11 cellular contexts compared by ENCODE assay signal in genomic region chr5:119273391-119273839, GRCh38.
A peak's percentile ranks its signal among the peaks of the same experiment; 100 is the strongest.
DNase-seq lines count a peak whose midpoint lies in the region; ATAC-seq and TF ChIP-seq lines count a peak whose summit lies in the region.
"Had no signal": no experiment of that assay in that cellular context is flagged by ENCODE, and none has a peak within 500 bp of the region (broad histone marks: within the 10 kb centered on the region; RNA-seq: fewer than 3 reads in every experiment).

No MANE protein-coding gene starts in this region.

- H3K27ac Mint-ChIP-seq in IgD-negative memory B cell = peak overlapping the region; percentile 96 to 97 (median 96)

- H3K9me3 Mint-ChIP-seq in IgD-negative memory B cell = no peaks in the 10 kb centered on the region

- no peak for ATAC-seq in left lung
- no peak for ATAC-seq in GM19351 (IDR thresholded peaks at IDR 0.05; ENCODE audit: unreplicated experiment)
- ATAC-seq: Panc1 had no signal

- H3K36me3 Mint-ChIP-seq in IgD-negative memory B cell = peaks cover 2% of the 10 kb centered on the region

- intact Hi-C loops in left lung (cut with DNase I) = no loop called here

- H3K27me3 Mint-ChIP-seq in IgD-negative memory B cell = peaks cover 1% of the 10 kb centered on the region

- H3K4me3 Mint-ChIP-seq in IgD-negative memory B cell = peak overlapping the region; percentile 75 to 90 (median 84)

- H3K9me3 ChIP-seq in left lung = no peaks in the 10 kb centered on the region

- DNase-seq in UCSD-AML1 (lab: John Stamatoyannopoulos, UW; ENCODE audit: unreplicated experiment) = peak; percentile 29
- DNase-seq in left lung = peak in 1 of 2 donors; percentile 82
- DNase-seq in H4 (ENCODE audit: low spot score) = no peak
- no peak for DNase-seq in islet precursor cell
- DNase-seq in kidney glomerular epithelial cell (lab: John Stamatoyannopoulos, UW) = no peak
- DNase-seq: DMS153; stimulated activated CD4-positive, alpha-beta T cell treated with anti-CD3 and anti-CD28 coated beads, Interleukin-1b, Interleukin-23, amount 100 ng/mL, for 48 hours had no signal

- peaks cover 0 to 81% of the 10 kb centered on the region in 2 donors for H3K4me1 ChIP-seq in left lung

- H3K36me3 ChIP-seq in left lung = no peaks in the 10 kb centered on the region

- H3K27me3 ChIP-seq in left lung = no peaks in the 10 kb centered on the region

- peak overlapping the region; percentile 52 for H3K27ac ChIP-seq in C4-2B
- peak overlapping the region; percentile 2 to 97 for H3K27ac ChIP-seq in left lung

- no peak overlapping the region for H3K4me3 ChIP-seq in left lung

- TF ChIP-seq CTCF in C4-2B (conservative IDR thresholded peaks at IDR 0.05) (no peak), left lung (IDR thresholded peaks at IDR 0.05) (no peak)

- H3K4me1 Mint-ChIP-seq in IgD-negative memory B cell = peaks cover 68 to 80% (median 74%) of the 10 kb centered on the region in 3 donors
